In genomic region chr5:98963019-98963418, GRCh38 we compare ENCODE assay signal across 24 cellular contexts.
"Had no signal": no experiment of that assay in that cellular context is flagged by ENCODE, and none has a peak within 500 bp of the region (broad histone marks: within the 10 kb centered on the region; RNA-seq: fewer than 3 reads in every experiment).

No MANE protein-coding gene starts in this region.

- H3K27ac ChIP-seq: breast epithelium, colonic mucosa, epithelial cell of prostate, gastroesophageal sphincter, heart left ventricle, left ventricle myocardium inferior, right lobe of liver, skin epidermis, thyroid gland, upper lobe of right lung had no signal

- H3K27me3 Mint-ChIP-seq: activated B cell treated with CpG ODN at 0.5 μM for 24 hours; activated CD4-positive, alpha-beta T cell treated with anti-CD3 and anti-CD28 coated beads for 36 hours; activated naive CD8-positive, alpha-beta T cell treated with anti-CD3 and anti-CD28 coated beads, Interleukin-2, amount 10 ng/mL, durations not matched to agents 7 days and 5 days; natural killer cell treated with Interleukin-12 subunit alpha and Interleukin-12 subunit beta and Interleukin-15 and Interleukin-18, amount 100 ng/mL, for 72 hours; stimulated activated naive CD8-positive, alpha-beta T cell treated with anti-CD3 and anti-CD28 coated beads, Interleukin-15, Interleukin-2, amounts not matched to agents 100 ng/mL and 50 ng/mL, for 24 hours had no signal

- DNase-seq: activated B cell treated with CpG ODN at 0.5 μM for 24 hours; activated CD4-positive, alpha-beta T cell treated with anti-CD3 and anti-CD28 coated beads for 36 hours; activated CD4-positive, alpha-beta T cell treated with anti-CD3 and anti-CD28 coated beads, Interleukin-2, amount 50 U/mL, for 4 hours; activated naive CD4-positive, alpha-beta T cell treated with anti-CD3 and anti-CD28 coated beads for 36 hours; activated naive CD8-positive, alpha-beta T cell treated with anti-CD3 and anti-CD28 coated beads, Interleukin-2, amount 10 ng/mL, durations not matched to agents 7 days and 5 days; activated T-cell treated with anti-CD3 and anti-CD28 coated beads, Interleukin-2, amount 50 U/mL, for 48 hours; amniotic stem cell; colonic mucosa; heart left ventricle; left ventricle myocardium inferior; mammary epithelial cell; nucleus accumbens; right lobe of liver; stimulated activated CD4-positive, alpha-beta T cell treated with anti-CD3 and anti-CD28 coated beads, Interleukin-1b, Interleukin-23, amount 100 ng/mL, for 48 hours; substantia nigra; T-helper 1 cell; thyroid gland; upper lobe of right lung had no signal

- H3K9me3 Mint-ChIP-seq: activated B cell treated with CpG ODN at 0.5 μM for 24 hours; natural killer cell treated with Interleukin-12 subunit alpha and Interleukin-12 subunit beta and Interleukin-15 and Interleukin-18, amount 100 ng/mL, for 72 hours; stimulated activated naive CD8-positive, alpha-beta T cell treated with anti-CD3 and anti-CD28 coated beads, Interleukin-15, Interleukin-2, amounts not matched to agents 100 ng/mL and 50 ng/mL, for 24 hours had no signal

- H3K9me3 ChIP-seq: breast epithelium, colonic mucosa, right lobe of liver, thyroid gland, upper lobe of right lung had no signal

- H3K4me3 ChIP-seq: breast epithelium, colonic mucosa, gastroesophageal sphincter, heart left ventricle, left ventricle myocardium inferior, right lobe of liver, skin epidermis, thyroid gland, upper lobe of right lung had no signal

- H3K4me1 ChIP-seq: breast epithelium, colonic mucosa, gastroesophageal sphincter, heart left ventricle, left ventricle myocardium inferior, right lobe of liver, thyroid gland, upper lobe of right lung had no signal

- H3K36me3 Mint-ChIP-seq: activated naive CD8-positive, alpha-beta T cell treated with anti-CD3 and anti-CD28 coated beads, Interleukin-2, amount 10 ng/mL, durations not matched to agents 7 days and 5 days; natural killer cell treated with Interleukin-12 subunit alpha and Interleukin-12 subunit beta and Interleukin-15 and Interleukin-18, amount 100 ng/mL, for 72 hours had no signal

- H3K36me3 ChIP-seq: breast epithelium, colonic mucosa, gastroesophageal sphincter, heart left ventricle, left ventricle myocardium inferior, right lobe of liver, thyroid gland, upper lobe of right lung had no signal

- H3K4me3 Mint-ChIP-seq: activated B cell treated with CpG ODN at 0.5 μM for 24 hours; activated CD4-positive, alpha-beta T cell treated with anti-CD3 and anti-CD28 coated beads for 36 hours; activated naive CD4-positive, alpha-beta T cell treated with anti-CD3 and anti-CD28 coated beads for 36 hours; activated naive CD8-positive, alpha-beta T cell treated with anti-CD3 and anti-CD28 coated beads, Interleukin-2, amount 10 ng/mL, durations not matched to agents 7 days and 5 days; natural killer cell treated with Interleukin-12 subunit alpha and Interleukin-12 subunit beta and Interleukin-15 and Interleukin-18, amount 100 ng/mL, for 72 hours; stimulated activated naive CD8-positive, alpha-beta T cell treated with anti-CD3 and anti-CD28 coated beads, Interleukin-15, Interleukin-2, amounts not matched to agents 100 ng/mL and 50 ng/mL, for 24 hours had no signal

- H3K27ac Mint-ChIP-seq: activated B cell treated with CpG ODN at 0.5 μM for 24 hours; activated CD4-positive, alpha-beta T cell treated with anti-CD3 and anti-CD28 coated beads for 36 hours; activated naive CD4-positive, alpha-beta T cell treated with anti-CD3 and anti-CD28 coated beads for 36 hours; activated naive CD8-positive, alpha-beta T cell treated with anti-CD3 and anti-CD28 coated beads, Interleukin-2, amount 10 ng/mL, durations not matched to agents 7 days and 5 days; natural killer cell treated with Interleukin-12 subunit alpha and Interleukin-12 subunit beta and Interleukin-15 and Interleukin-18, amount 100 ng/mL, for 72 hours; stimulated activated naive CD8-positive, alpha-beta T cell treated with anti-CD3 and anti-CD28 coated beads, Interleukin-15, Interleukin-2, amounts not matched to agents 100 ng/mL and 50 ng/mL, for 24 hours had no signal

- H3K4me1 Mint-ChIP-seq: activated CD4-positive, alpha-beta T cell treated with anti-CD3 and anti-CD28 coated beads for 36 hours; activated naive CD8-positive, alpha-beta T cell treated with anti-CD3 and anti-CD28 coated beads, Interleukin-2, amount 10 ng/mL, durations not matched to agents 7 days and 5 days had no signal

- ATAC-seq: activated CD4-positive, alpha-beta T cell treated with anti-CD3 and anti-CD28 coated beads for 36 hours; gastroesophageal sphincter; heart left ventricle; natural killer cell treated with Interleukin-12 subunit alpha and Interleukin-12 subunit beta and Interleukin-15 and Interleukin-18, amount 100 ng/mL, for 72 hours; right lobe of liver; upper lobe of right lung had no signal

- H3K27me3 ChIP-seq: breast epithelium, colonic mucosa, gastroesophageal sphincter, heart left ventricle, right lobe of liver, thyroid gland, upper lobe of right lung had no signal
